In genomic region chr12:92861381-92861780, GRCh38 we compare ENCODE assay signal across 34 cellular contexts.
"Had no signal": no experiment of that assay in that cellular context is flagged by ENCODE, and none has a peak within 500 bp of the region (broad histone marks: within the 10 kb centered on the region; RNA-seq: fewer than 3 reads in every experiment).

No MANE protein-coding gene starts in this region.

- FAIRE-seq: endometrium, endothelial cell of umbilical vein had no signal

- H3K27me3 ChIP-seq: breast epithelium, cardiac muscle cell, colonic mucosa, esophagus squamous epithelium, foreskin keratinocyte, gastrocnemius medialis had no signal

- H3K4me3 ChIP-seq: breast epithelium, cardiac muscle cell, colonic mucosa, esophagus squamous epithelium, gastrocnemius medialis had no signal

- H3K27ac ChIP-seq: breast epithelium, cardiac muscle cell, colonic mucosa, epithelial cell of prostate, esophagus squamous epithelium, foreskin keratinocyte, WERI-Rb-1 had no signal

- H3K9me3 Mint-ChIP-seq: activated CD8-positive, alpha-beta T cell treated with anti-CD3 and anti-CD28 coated beads for 36 hours; activated T-cell treated with anti-CD3 and anti-CD28 coated beads, Interleukin-2, amount 50 U/mL, for 4 hours; T-helper 2 cell treated with Interferon-gamma antibody and Interleukin-4, amounts not matched to agents 5 μg/mL and 100 μg/mL, for 36 hours had no signal

- H3K9me3 ChIP-seq: breast epithelium, colonic mucosa, esophagus squamous epithelium, gastrocnemius medialis had no signal

- H3K36me3 ChIP-seq: breast epithelium had no signal

- H3K4me3 Mint-ChIP-seq: activated B cell treated with CpG ODN at 0.5 μM for 24 hours; activated CD8-positive, alpha-beta T cell treated with anti-CD3 and anti-CD28 coated beads for 36 hours; activated naive CD8-positive, alpha-beta T cell; activated T-cell treated with anti-CD3 and anti-CD28 coated beads, Interleukin-2, amount 50 U/mL, for 4 hours; activated T-helper 17 cell treated with anti-CD3 and anti-CD28 coated beads, Interleukin-2, amount 50 U/mL, for 72 hours; brain; T-helper 17 cell; T-helper 2 cell treated with Interferon-gamma antibody and Interleukin-4, amounts not matched to agents 5 μg/mL and 100 μg/mL, for 36 hours had no signal

- H3K27me3 Mint-ChIP-seq: activated B cell treated with CpG ODN at 0.5 μM for 24 hours; activated CD8-positive, alpha-beta T cell treated with anti-CD3 and anti-CD28 coated beads for 36 hours; activated naive CD8-positive, alpha-beta T cell; activated T-helper 17 cell treated with anti-CD3 and anti-CD28 coated beads, Interleukin-2, amount 50 U/mL, for 72 hours; brain; T-helper 17 cell had no signal

- DNase-seq: activated B cell treated with CpG ODN at 0.5 μM for 24 hours; activated CD4-positive, alpha-beta T cell treated with anti-CD3 and anti-CD28 coated beads for 48 hours; activated CD4-positive, alpha-beta T cell treated with anti-CD3 and anti-CD28 coated beads, Interleukin-2, amount 50 U/mL, for 1 hour; activated CD4-positive, alpha-beta T cell treated with anti-CD3 and anti-CD28 coated beads, Interleukin-2, amount 50 U/mL, for 48 hours; activated CD8-positive, alpha-beta memory T cell treated with anti-CD3 and anti-CD28 coated beads for 24 hours; activated CD8-positive, alpha-beta T cell treated with anti-CD3 and anti-CD28 coated beads for 36 hours; activated effector memory CD4-positive, alpha-beta T cell treated with Interleukin-2 at 50 U/mL for 16 hours; activated gamma-delta T cell treated with Interleukin-2 at 50 U/mL for 16 hours; activated naive CD4-positive, alpha-beta T cell treated with anti-CD3 and anti-CD28 coated beads, Interleukin-2, amount 50 U/mL, for 16 hours; activated naive CD4-positive, alpha-beta T cell treated with Interleukin-2 at 50 U/mL for 16 hours; activated T-cell treated with anti-CD3 and anti-CD28 coated beads, Interleukin-2, amount 50 U/mL, for 4 hours; amygdala; aorta; central memory CD4-positive, alpha-beta T cell; cerebellar nuclear complex; colonic mucosa; effector CD8-positive, alpha-beta T cell; esophagus squamous epithelium; foreskin keratinocyte; gastrocnemius medialis; T-helper 1 cell; T-helper 17 cell; T1000; WERI-Rb-1 had no signal

- H3K4me1 ChIP-seq: breast epithelium, colonic mucosa, esophagus squamous epithelium, foreskin keratinocyte had no signal

- H3K27ac Mint-ChIP-seq: activated B cell treated with CpG ODN at 0.5 μM for 24 hours; activated CD8-positive, alpha-beta T cell treated with anti-CD3 and anti-CD28 coated beads for 36 hours; activated naive CD8-positive, alpha-beta T cell; activated T-helper 17 cell treated with anti-CD3 and anti-CD28 coated beads, Interleukin-2, amount 50 U/mL, for 72 hours; T-helper 17 cell; T-helper 2 cell treated with Interferon-gamma antibody and Interleukin-4, amounts not matched to agents 5 μg/mL and 100 μg/mL, for 36 hours had no signal

- ATAC-seq: activated CD4-positive, CD25-positive, alpha-beta regulatory T cell treated with anti-CD3 and anti-CD28 coated beads, Interleukin-2, amount 50 U/mL, for 24 hours; activated CD8-positive, alpha-beta T cell treated with anti-CD3 and anti-CD28 coated beads for 36 hours; activated T-cell treated with anti-CD3 and anti-CD28 coated beads, Interleukin-2, amount 50 U/mL, for 4 hours; activated T-helper 17 cell treated with anti-CD3 and anti-CD28 coated beads, Interleukin-2, amount 50 U/mL, for 72 hours; foreskin keratinocyte; gastrocnemius medialis; T-helper 17 cell had no signal

- H3K4me1 Mint-ChIP-seq: activated T-helper 17 cell treated with anti-CD3 and anti-CD28 coated beads, Interleukin-2, amount 50 U/mL, for 72 hours had no signal
